In the genomic region with DNA sequence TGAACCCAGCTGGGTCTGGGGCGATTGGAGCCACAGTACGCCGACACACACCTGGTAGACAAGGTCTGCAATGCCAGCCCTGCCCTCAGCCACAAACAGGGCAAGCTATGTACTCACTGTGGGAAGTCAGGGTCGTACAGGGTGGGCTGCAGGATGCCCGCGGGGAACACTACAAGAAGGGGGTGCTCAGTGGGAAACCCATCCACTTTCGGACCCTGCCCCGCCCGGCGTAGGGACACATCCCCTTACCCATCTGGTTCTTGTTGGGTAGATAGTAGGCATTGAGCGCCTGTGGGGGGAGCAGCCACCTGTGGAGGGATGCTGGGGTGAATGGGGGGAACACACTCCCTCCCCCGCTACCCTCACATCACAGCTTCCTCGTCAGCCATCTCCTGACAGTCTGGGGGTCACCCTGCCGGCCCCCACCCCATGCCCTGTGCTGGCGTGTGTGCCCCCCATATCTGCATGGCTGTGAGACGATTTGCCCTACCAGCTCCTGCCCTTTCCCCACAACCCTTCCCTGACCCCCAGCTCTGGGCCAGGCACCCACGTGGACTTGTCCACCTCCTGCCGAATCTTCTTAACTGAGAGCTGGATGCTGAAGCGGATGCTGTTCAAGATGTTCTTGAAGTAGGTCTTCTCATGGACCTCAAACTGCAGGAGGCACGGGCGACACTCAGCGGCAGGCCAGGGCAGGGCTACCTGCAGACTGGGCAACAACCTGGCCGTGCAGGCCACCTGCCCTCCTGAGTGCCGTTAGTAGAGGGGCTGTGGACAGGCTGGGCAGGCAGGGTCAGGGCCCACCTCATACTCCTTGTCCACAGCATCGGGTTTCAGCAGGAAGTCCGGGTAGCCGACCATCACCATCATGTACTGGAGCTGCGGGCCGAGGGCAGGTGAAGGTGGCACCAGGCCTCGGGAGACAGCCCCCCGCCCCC, we compare ENCODE assay signal across 23 cellular contexts. TPM values are rescaled to one million over a fixed set of nuclear protein-coding genes. Genes with fewer than 3 reads are reported as not detected.
"Had no signal": no experiment of that assay in that cellular context is flagged by ENCODE, and none has a peak within 500 bp of the region (broad histone marks: within the 10 kb centered on the region; RNA-seq: fewer than 3 reads in every experiment).

No MANE protein-coding gene starts in this region.

- H3K27ac ChIP-seq: gastroesophageal sphincter, heart right ventricle, prostate gland, upper lobe of left lung had no signal

- DNase-seq: activated CD4-positive, alpha-beta memory T cell treated with anti-CD3 and anti-CD28 coated beads for 36 hours; activated CD4-positive, alpha-beta T cell treated with anti-CD3 and anti-CD28 coated beads for 36 hours; activated gamma-delta T cell treated with Interleukin-2 at 50 U/mL for 16 hours; activated T-cell treated with anti-CD3 and anti-CD28 coated beads, Interleukin-2, amount 50 U/mL, for 48 hours; heart right ventricle; natural killer cell; nucleus accumbens; SK-N-SH; stimulated activated CD4-positive, alpha-beta T cell treated with anti-CD3 and anti-CD28 coated beads, Interleukin-1b, Interleukin-23, amount 100 ng/mL, for 48 hours; stimulated activated naive CD8-positive, alpha-beta T cell treated with anti-CD3 and anti-CD28 coated beads, Interleukin-15, amount 100 ng/mL, for 72 hours; T-helper 1 cell; T1000 had no signal

- H3K36me3 ChIP-seq: gastroesophageal sphincter, heart right ventricle, prostate gland, upper lobe of left lung had no signal

- H3K9me3 Mint-ChIP-seq: activated CD4-positive, alpha-beta memory T cell treated with anti-CD3 and anti-CD28 coated beads for 36 hours; memory B cell; natural killer cell; stimulated activated naive CD8-positive, alpha-beta T cell treated with anti-CD3 and anti-CD28 coated beads, Interleukin-15, amount 100 ng/mL, for 72 hours had no signal

- ATAC-seq: activated CD4-positive, alpha-beta T cell treated with anti-CD3 and anti-CD28 coated beads for 36 hours; gastroesophageal sphincter; heart right ventricle; natural killer cell; sciatic nerve; stimulated activated naive CD8-positive, alpha-beta T cell treated with anti-CD3 and anti-CD28 coated beads, Interleukin-15, amount 100 ng/mL, for 72 hours had no signal

- H3K27ac Mint-ChIP-seq: activated CD4-positive, alpha-beta memory T cell treated with anti-CD3 and anti-CD28 coated beads for 36 hours; activated CD4-positive, alpha-beta T cell treated with anti-CD3 and anti-CD28 coated beads for 36 hours; memory B cell; natural killer cell; stimulated activated naive CD8-positive, alpha-beta T cell treated with anti-CD3 and anti-CD28 coated beads, Interleukin-15, amount 100 ng/mL, for 72 hours had no signal

- H3K9me3 ChIP-seq: gastroesophageal sphincter, heart right ventricle, prostate gland, SK-N-SH, upper lobe of left lung had no signal

- H3K4me1 Mint-ChIP-seq: natural killer cell had no signal

- H3K4me3 ChIP-seq: gastroesophageal sphincter, heart right ventricle, prostate gland, upper lobe of left lung had no signal

- H3K4me3 Mint-ChIP-seq: activated CD4-positive, alpha-beta memory T cell treated with anti-CD3 and anti-CD28 coated beads for 36 hours; activated CD4-positive, alpha-beta T cell treated with anti-CD3 and anti-CD28 coated beads for 36 hours; memory B cell; natural killer cell; stimulated activated naive CD8-positive, alpha-beta T cell treated with anti-CD3 and anti-CD28 coated beads, Interleukin-15, amount 100 ng/mL, for 72 hours had no signal

- H3K36me3 Mint-ChIP-seq: activated CD4-positive, alpha-beta memory T cell treated with anti-CD3 and anti-CD28 coated beads for 36 hours; memory B cell; natural killer cell had no signal

RNA-seq across cellular contexts. Expression of gene ECEL1, which starts 5.1 kb away (rescaled TPM):
- total RNA-seq: bronchial epithelial cell, dermis microvascular lymphatic vessel endothelial cell, natural killer cell had no signal
- polyA plus RNA-seq: SK-N-SH had no signal

RNA-seq across cellular contexts. Expression of gene ALPI, which starts 26.6 kb away (rescaled TPM):
- total RNA-seq: activated CD4-positive, alpha-beta memory T cell treated with anti-CD3 and anti-CD28 coated beads for 36 hours; activated CD4-positive, alpha-beta T cell treated with anti-CD3 and anti-CD28 coated beads for 36 hours; astrocyte; bronchial epithelial cell; dermis microvascular lymphatic vessel endothelial cell; gastroesophageal sphincter; heart right ventricle; natural killer cell; prostate gland; sciatic nerve; temporal lobe; upper lobe of left lung had no signal
- polyA plus RNA-seq: esophagus, heart right ventricle, SK-N-SH had no signal

RNA-seq across cellular contexts. Expression of gene PRSS56, which starts 37.6 kb away (rescaled TPM):
- total RNA-seq: activated CD4-positive, alpha-beta memory T cell treated with anti-CD3 and anti-CD28 coated beads for 36 hours; activated CD4-positive, alpha-beta T cell treated with anti-CD3 and anti-CD28 coated beads for 36 hours; astrocyte; bronchial epithelial cell; dermis microvascular lymphatic vessel endothelial cell; gastroesophageal sphincter; natural killer cell; prostate gland; sciatic nerve; upper lobe of left lung had no signal
- polyA plus RNA-seq: adipose tissue, esophagus, SK-N-SH had no signal

RNA-seq across cellular contexts. Expression of gene CHRND, which starts 43.4 kb away (rescaled TPM):
- total RNA-seq: activated CD4-positive, alpha-beta memory T cell treated with anti-CD3 and anti-CD28 coated beads for 36 hours; activated CD4-positive, alpha-beta T cell treated with anti-CD3 and anti-CD28 coated beads for 36 hours; astrocyte; bronchial epithelial cell; dermis microvascular lymphatic vessel endothelial cell; gastroesophageal sphincter; natural killer cell; sciatic nerve; temporal lobe; upper lobe of left lung had no signal
- polyA plus RNA-seq: esophagus had no signal

RNA-seq across cellular contexts. Expression of gene CHRNG, which starts 56.9 kb away (rescaled TPM):
- total RNA-seq: activated CD4-positive, alpha-beta memory T cell treated with anti-CD3 and anti-CD28 coated beads for 36 hours; activated CD4-positive, alpha-beta T cell treated with anti-CD3 and anti-CD28 coated beads for 36 hours; astrocyte; bronchial epithelial cell; dermis microvascular lymphatic vessel endothelial cell; gastroesophageal sphincter; heart right ventricle; natural killer cell; prostate gland; sciatic nerve; temporal lobe; upper lobe of left lung had no signal
- polyA plus RNA-seq: adipose tissue, esophagus, heart right ventricle, SK-N-SH had no signal
